ENCODE assay signal across 1 cellular context in the genomic region with DNA sequence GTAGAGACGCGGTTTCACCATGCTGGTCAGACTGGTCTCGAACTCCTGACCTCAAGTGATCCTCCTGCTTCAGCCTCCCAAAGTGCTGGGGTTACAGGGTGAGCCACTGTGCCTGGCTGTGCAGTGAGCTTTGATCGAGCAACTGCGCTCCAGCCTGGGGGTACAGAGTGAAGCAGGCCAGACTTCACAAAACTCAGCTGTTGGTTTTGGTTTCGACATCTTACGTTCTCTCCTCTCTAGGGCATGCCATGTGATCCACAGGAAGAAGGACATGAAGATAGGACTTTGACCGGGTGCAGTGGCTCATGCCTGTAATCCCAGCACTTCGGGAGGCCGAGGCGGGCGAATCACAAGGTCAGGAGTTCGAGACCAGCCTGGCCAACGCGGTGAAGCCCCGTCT.
TF ChIP-seq lines count a peak whose summit lies in the region.
"Not testable (repeated sequence)": the region's sequence is repeated elsewhere in the genome, so short reads cannot be mapped to it uniquely, and the experiment has no call there.

No MANE protein-coding gene starts in this region.

TF ChIP-seq in HepG2, 621 proteins besides CTCF, POLR2A, EP300 and RAD21 (continued from another document):
- TF ChIP-seq, protein P1, sequence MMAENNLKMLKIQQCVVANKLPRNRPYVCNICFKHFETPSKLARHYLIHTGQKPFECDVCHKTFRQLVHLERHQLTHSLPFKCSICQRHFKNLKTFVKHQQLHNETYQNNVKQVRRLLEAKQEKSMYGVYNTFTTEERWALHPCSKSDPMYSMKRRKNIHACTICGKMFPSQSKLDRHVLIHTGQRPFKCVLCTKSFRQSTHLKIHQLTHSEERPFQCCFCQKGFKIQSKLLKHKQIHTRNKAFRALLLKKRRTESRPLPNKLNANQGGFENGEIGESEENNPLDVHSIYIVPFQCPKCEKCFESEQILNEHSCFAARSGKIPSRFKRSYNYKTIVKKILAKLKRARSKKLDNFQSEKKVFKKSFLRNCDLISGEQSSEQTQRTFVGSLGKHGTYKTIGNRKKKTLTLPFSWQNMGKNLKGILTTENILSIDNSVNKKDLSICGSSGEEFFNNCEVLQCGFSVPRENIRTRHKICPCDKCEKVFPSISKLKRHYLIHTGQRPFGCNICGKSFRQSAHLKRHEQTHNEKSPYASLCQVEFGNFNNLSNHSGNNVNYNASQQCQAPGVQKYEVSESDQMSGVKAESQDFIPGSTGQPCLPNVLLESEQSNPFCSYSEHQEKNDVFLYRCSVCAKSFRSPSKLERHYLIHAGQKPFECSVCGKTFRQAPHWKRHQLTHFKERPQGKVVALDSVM (CRISPR knock-in tag; IDR thresholded peaks at IDR 0.05): peak; percentile 96
- TF ChIP-seq, protein P2, sequence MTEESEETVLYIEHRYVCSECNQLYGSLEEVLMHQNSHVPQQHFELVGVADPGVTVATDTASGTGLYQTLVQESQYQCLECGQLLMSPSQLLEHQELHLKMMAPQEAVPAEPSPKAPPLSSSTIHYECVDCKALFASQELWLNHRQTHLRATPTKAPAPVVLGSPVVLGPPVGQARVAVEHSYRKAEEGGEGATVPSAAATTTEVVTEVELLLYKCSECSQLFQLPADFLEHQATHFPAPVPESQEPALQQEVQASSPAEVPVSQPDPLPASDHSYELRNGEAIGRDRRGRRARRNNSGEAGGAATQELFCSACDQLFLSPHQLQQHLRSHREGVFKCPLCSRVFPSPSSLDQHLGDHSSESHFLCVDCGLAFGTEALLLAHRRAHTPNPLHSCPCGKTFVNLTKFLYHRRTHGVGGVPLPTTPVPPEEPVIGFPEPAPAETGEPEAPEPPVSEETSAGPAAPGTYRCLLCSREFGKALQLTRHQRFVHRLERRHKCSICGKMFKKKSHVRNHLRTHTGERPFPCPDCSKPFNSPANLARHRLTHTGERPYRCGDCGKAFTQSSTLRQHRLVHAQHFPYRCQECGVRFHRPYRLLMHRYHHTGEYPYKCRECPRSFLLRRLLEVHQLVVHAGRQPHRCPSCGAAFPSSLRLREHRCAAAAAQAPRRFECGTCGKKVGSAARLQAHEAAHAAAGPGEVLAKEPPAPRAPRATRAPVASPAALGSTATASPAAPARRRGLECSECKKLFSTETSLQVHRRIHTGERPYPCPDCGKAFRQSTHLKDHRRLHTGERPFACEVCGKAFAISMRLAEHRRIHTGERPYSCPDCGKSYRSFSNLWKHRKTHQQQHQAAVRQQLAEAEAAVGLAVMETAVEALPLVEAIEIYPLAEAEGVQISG (CRISPR knock-in tag; IDR thresholded peaks at IDR 0.05): peak; percentile 52; the same call in 1 of the 2 replicates
- peak; percentile 21; the same call in 1 of the 2 replicates for TF ChIP-seq ZFY (CRISPR knock-in tag; IDR thresholded peaks at IDR 0.05)
- peak; percentile 38 for TF ChIP-seq TEAD3 (CRISPR knock-in tag; optimal IDR thresholded peaks at IDR 0.05; ENCODE audit: borderline replicate concordance)
- TF ChIP-seq, protein P3, sequence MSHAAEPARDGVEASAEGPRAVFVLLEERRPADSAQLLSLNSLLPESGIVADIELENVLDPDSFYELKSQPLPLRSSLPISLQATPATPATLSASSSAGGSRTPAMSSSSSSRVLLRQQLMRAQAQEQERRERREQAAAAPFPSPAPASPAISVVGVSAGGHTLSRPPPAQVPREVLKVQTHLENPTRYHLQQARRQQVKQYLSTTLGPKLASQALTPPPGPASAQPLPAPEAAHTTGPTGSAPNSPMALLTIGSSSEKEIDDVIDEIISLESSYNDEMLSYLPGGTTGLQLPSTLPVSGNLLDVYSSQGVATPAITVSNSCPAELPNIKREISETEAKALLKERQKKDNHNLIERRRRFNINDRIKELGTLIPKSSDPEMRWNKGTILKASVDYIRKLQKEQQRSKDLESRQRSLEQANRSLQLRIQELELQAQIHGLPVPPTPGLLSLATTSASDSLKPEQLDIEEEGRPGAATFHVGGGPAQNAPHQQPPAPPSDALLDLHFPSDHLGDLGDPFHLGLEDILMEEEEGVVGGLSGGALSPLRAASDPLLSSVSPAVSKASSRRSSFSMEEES (CRISPR knock-in tag; IDR thresholded peaks at IDR 0.05): peak; percentile 77
- peak; percentile 49; the same call in 1 of the 2 replicates for TF ChIP-seq ZNF460 (CRISPR knock-in tag; IDR thresholded peaks at IDR 0.05; ENCODE audit: borderline replicate concordance)
- TF ChIP-seq FOXO1 (CRISPR knock-in tag; IDR thresholded peaks at IDR 0.05): 0 out of 2 replicates have a peak, but pooled peaks have one; percentile 16
- peak; percentile 68 for TF ChIP-seq CEBPG (CRISPR knock-in tag; IDR thresholded peaks at IDR 0.05)
- TF ChIP-seq MIXL1 (CRISPR knock-in tag; IDR thresholded peaks at IDR 0.05): 0 out of 2 replicates have a peak, but pooled peaks have one; percentile 29
- TF ChIP-seq, protein P4, sequence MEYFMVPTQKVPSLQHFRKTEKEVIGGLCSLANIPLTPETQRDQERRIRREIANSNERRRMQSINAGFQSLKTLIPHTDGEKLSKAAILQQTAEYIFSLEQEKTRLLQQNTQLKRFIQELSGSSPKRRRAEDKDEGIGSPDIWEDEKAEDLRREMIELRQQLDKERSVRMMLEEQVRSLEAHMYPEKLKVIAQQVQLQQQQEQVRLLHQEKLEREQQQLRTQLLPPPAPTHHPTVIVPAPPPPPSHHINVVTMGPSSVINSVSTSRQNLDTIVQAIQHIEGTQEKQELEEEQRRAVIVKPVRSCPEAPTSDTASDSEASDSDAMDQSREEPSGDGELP (IDR thresholded peaks at IDR 0.05; ENCODE audit: borderline replicate concordance, low read depth): peak; percentile 82; the same call in 1 of the 2 replicates
- TF ChIP-seq, protein P5, sequence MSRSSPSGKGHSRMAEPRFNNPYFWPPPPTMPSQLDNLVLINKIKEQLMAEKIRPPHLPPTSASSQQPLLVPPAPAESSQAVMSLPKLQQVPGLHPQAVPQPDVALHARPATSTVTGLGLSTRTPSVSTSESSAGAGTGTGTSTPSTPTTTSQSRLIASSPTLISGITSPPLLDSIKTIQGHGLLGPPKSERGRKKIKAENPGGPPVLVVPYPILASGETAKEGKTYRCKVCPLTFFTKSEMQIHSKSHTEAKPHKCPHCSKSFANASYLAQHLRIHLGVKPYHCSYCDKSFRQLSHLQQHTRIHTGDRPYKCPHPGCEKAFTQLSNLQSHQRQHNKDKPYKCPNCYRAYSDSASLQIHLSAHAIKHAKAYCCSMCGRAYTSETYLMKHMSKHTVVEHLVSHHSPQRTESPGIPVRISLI (CRISPR knock-in tag; IDR thresholded peaks at IDR 0.05; ENCODE audit: borderline replicate concordance): 0 out of 2 replicates have a peak, but pooled peaks have one; percentile 17
- TF ChIP-seq, protein P6, sequence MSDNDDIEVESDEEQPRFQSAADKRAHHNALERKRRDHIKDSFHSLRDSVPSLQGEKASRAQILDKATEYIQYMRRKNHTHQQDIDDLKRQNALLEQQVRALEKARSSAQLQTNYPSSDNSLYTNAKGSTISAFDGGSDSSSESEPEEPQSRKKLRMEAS (IDR thresholded peaks at IDR 0.05): 0 out of 2 replicates have a peak, but pooled peaks have one; percentile 32
- 0 out of 2 replicates have a peak, but pooled peaks have one; percentile 24 for TF ChIP-seq NCOA2 (CRISPR knock-in tag; IDR thresholded peaks at IDR 0.05)
- 0 out of 2 replicates have a peak, but pooled peaks have one; percentile 43 for TF ChIP-seq MED1 (CRISPR knock-in tag; IDR thresholded peaks at IDR 0.05)
- TF ChIP-seq, protein P7, sequence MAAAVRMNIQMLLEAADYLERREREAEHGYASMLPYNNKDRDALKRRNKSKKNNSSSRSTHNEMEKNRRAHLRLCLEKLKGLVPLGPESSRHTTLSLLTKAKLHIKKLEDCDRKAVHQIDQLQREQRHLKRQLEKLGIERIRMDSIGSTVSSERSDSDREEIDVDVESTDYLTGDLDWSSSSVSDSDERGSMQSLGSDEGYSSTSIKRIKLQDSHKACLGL (CRISPR knock-in tag; IDR thresholded peaks at IDR 0.05): 0 out of 2 replicates have a peak, but pooled peaks have one; percentile 33
- TF ChIP-seq, protein P8, sequence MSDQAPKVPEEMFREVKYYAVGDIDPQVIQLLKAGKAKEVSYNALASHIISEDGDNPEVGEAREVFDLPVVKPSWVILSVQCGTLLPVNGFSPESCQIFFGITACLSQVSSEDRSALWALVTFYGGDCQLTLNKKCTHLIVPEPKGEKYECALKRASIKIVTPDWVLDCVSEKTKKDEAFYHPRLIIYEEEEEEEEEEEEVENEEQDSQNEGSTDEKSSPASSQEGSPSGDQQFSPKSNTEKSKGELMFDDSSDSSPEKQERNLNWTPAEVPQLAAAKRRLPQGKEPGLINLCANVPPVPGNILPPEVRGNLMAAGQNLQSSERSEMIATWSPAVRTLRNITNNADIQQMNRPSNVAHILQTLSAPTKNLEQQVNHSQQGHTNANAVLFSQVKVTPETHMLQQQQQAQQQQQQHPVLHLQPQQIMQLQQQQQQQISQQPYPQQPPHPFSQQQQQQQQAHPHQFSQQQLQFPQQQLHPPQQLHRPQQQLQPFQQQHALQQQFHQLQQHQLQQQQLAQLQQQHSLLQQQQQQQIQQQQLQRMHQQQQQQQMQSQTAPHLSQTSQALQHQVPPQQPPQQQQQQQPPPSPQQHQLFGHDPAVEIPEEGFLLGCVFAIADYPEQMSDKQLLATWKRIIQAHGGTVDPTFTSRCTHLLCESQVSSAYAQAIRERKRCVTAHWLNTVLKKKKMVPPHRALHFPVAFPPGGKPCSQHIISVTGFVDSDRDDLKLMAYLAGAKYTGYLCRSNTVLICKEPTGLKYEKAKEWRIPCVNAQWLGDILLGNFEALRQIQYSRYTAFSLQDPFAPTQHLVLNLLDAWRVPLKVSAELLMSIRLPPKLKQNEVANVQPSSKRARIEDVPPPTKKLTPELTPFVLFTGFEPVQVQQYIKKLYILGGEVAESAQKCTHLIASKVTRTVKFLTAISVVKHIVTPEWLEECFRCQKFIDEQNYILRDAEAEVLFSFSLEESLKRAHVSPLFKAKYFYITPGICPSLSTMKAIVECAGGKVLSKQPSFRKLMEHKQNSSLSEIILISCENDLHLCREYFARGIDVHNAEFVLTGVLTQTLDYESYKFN (CRISPR knock-in tag; conservative IDR thresholded peaks at IDR 0.05): peak; percentile 55; the same call in 1 of the 2 replicates
- TF ChIP-seq, protein P9, sequence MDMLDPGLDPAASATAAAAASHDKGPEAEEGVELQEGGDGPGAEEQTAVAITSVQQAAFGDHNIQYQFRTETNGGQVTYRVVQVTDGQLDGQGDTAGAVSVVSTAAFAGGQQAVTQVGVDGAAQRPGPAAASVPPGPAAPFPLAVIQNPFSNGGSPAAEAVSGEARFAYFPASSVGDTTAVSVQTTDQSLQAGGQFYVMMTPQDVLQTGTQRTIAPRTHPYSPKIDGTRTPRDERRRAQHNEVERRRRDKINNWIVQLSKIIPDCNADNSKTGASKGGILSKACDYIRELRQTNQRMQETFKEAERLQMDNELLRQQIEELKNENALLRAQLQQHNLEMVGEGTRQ (IDR thresholded peaks at IDR 0.05; ENCODE audit: low read depth, low read length): not testable (repeated sequence)
- TF ChIP-seq, protein P9 (CRISPR knock-in tag; IDR thresholded peaks at IDR 0.05; ENCODE audit: borderline replicate concordance): 0 out of 2 replicates have a peak, but pooled peaks have one; percentile 44
